ENCODE assay signal across 18 cellular contexts in the genomic region with DNA sequence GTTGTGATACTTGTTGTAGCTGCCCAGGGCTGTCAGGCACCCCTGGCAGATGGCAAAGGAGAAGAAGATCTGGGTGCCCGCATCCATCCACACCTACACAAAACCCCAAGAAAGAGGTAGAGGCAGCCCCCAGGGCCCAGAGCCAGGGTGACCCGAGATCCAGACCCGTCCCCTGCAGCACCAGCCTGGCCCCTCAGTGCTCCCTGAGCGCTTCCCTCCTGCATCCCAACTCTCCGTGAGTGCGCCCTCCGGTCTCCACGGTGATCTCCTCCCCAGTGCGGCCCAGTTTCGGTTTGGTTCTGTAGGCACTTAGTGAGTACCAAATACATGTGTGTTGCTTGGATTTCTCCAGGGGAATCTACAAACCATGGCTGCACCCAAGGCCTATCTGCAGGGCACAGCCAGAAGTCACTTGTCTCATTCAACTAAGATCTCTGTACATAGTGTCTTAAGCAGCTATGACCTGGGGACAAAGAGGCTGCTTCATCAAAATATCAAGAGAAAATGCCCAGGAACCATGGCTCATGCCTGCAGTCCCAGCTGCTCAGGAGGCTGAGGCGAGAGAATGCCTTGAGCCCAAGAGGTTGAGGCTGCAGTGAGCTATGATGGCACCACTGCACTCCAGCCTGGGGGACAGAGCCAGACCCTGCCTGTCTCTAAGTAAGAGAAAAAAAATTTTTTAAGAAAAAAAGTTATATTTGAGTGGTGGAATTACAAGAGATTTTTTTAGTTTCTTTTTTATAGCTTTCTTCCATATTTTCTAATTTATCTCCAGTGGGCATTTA. TPM values are rescaled to one million over a fixed set of nuclear protein-coding genes. Genes with fewer than 3 reads are reported as not detected.
A peak's percentile ranks its signal among the peaks of the same experiment; 100 is the strongest.
DNase-seq lines count a peak whose midpoint lies in the region; ATAC-seq, FAIRE-seq and TF ChIP-seq lines count a peak whose summit lies in the region.
"Had no signal": no experiment of that assay in that cellular context is flagged by ENCODE, and none has a peak within 500 bp of the region (broad histone marks: within the 10 kb centered on the region; RNA-seq: fewer than 3 reads in every experiment).

No MANE protein-coding gene starts in this region.

- H3K36me3 ChIP-seq in right lobe of liver: peaks cover 0 to 87% (median 16%) of the 10 kb centered on the region in 4 donors
- H3K36me3 ChIP-seq in HepG2 (replicated peaks in 1 of 2; ENCODE audit: control insufficient read depth in 1 of 2, insufficient read depth in 2 of 2, low read length in 2 of 2): no peaks in the 10 kb centered on the region
- H3K36me3 ChIP-seq in H1 (ENCODE audit: control insufficient read depth in 2 of 4, insufficient read depth in 4 of 4, low read length in 3 of 4): no peaks in the 10 kb centered on the region
- H3K36me3 ChIP-seq: BLaER1 had no signal

- no peaks in the 10 kb centered on the region for H3K79me2 ChIP-seq in HepG2 (ENCODE audit: insufficient read depth, low read length)
- H3K79me2 ChIP-seq in H1 (ENCODE audit: control insufficient read depth in 1 of 2, insufficient read depth in 2 of 2, low read length in 2 of 2): no peaks in the 10 kb centered on the region

- 100% methylated on average over 1 of the region's 11 CpGs for WGBS in right lobe of liver (ENCODE audit: insufficient coverage, low coverage, low lambda C conversion rate, missing lambda C conversion rate)
- WGBS in HepG2 (ENCODE audit: low lambda C conversion rate): 85% methylated on average over 11 of the region's 11 CpGs
- 78% methylated on average over 11 of the region's 11 CpGs; no CpG with 5 or more reads in 1 of the 2 experiments for WGBS in H1 (ENCODE audit: extremely low coverage in 1 of 2, insufficient coverage in 1 of 2, insufficient read length in 1 of 2, insufficient replicate concordance in 2 of 2, low coverage in 1 of 2, low lambda C conversion rate in 2 of 2, missing lambda C conversion rate in 1 of 2), 2 experiments

- no peak overlapping the region for H3K56ac ChIP-seq in H1 (replicated peaks; ENCODE audit: insufficient read length, low read depth, low read length)

- H2BK15ac ChIP-seq in H1 (ENCODE audit: low read length): no peak overlapping the region

- in situ Hi-C loops in HepG2 (cut with HindIII; ENCODE audit: extremely low pct_ligation_motif_present, low pct_unique_long_range_greater_than_20kb): no loop called here

- H3K27me3 Mint-ChIP-seq in stimulated activated naive B cell treated with anti-CD40 and anti-IgM and Interleukin-4, amounts not matched to agents 10 μg/mL and 1 μg/mL and 100 μg/mL, for 72 hours: peaks cover 17 to 44% of the 10 kb centered on the region in 2 donors
- H3K27me3 Mint-ChIP-seq in activated T-cell treated with anti-CD3 and anti-CD28 coated beads, Interleukin-2, amount 50 U/mL, for 24 hours: peaks cover 35% of the 10 kb centered on the region

- H3K36me3 Mint-ChIP-seq in stimulated activated naive B cell treated with anti-CD40 and anti-IgM and Interleukin-4, amounts not matched to agents 10 μg/mL and 1 μg/mL and 100 μg/mL, for 72 hours: no peaks in the 10 kb centered on the region
- no peaks in the 10 kb centered on the region for H3K36me3 Mint-ChIP-seq in activated T-cell treated with anti-CD3 and anti-CD28 coated beads, Interleukin-2, amount 50 U/mL, for 24 hours (ENCODE audit: low read depth)
- H3K36me3 Mint-ChIP-seq: CD8-positive, alpha-beta memory T cell; IgD-negative memory B cell had no signal

- DNase-seq in right lobe of liver: peak in 2 of 3 donors; percentile 9 to 44
- DNase-seq in HepG2 (ENCODE audit: low spot score): no peak
- DNase-seq in H1 (ENCODE audit: low read depth in 1 of 2, low spot score in 2 of 2): no peak
- DNase-seq in stimulated activated naive B cell treated with anti-CD40 and anti-IgM and Interleukin-4, amounts not matched to agents 10 μg/mL and 1 μg/mL and 100 μg/mL, for 72 hours: no peak
- no peak for DNase-seq in NK-92 treated with Interleukin-12 subunit alpha and Interleukin-12 subunit beta, amount 100 ng/mL, for 24 hours (lab: John Stamatoyannopoulos, UW)
- no peak for DNase-seq in activated T-cell treated with anti-CD3 and anti-CD28 coated beads, Interleukin-2, amount 50 U/mL, for 24 hours
- DNase-seq: 8988T; AML-193; Caco-2; CD8-positive, alpha-beta memory T cell; GF-D8; GM23248; H7 had no signal

- no peak overlapping the region for H3K9ac ChIP-seq in HepG2 (ENCODE audit: insufficient read depth, low read depth, low read length)
- no peak overlapping the region for H3K9ac ChIP-seq in H1 (replicated peaks in 1 of 4; ENCODE audit: extremely low read depth in 1 of 4, low read depth in 3 of 4, low read length in 3 of 4)
- H3K9ac ChIP-seq: BLaER1, GM23248 had no signal

- H3K23ac ChIP-seq in H1 (ENCODE audit: insufficient read length): no peak overlapping the region

- H3K18ac ChIP-seq in H1 (ENCODE audit: extremely low read depth, low read length): no peak overlapping the region

- H3K4me1 Mint-ChIP-seq in stimulated activated naive B cell treated with anti-CD40 and anti-IgM and Interleukin-4, amounts not matched to agents 10 μg/mL and 1 μg/mL and 100 μg/mL, for 72 hours: no peaks in the 10 kb centered on the region
- H3K4me1 Mint-ChIP-seq in activated T-cell treated with anti-CD3 and anti-CD28 coated beads, Interleukin-2, amount 50 U/mL, for 24 hours (ENCODE audit: low read depth): peaks cover 2% of the 10 kb centered on the region

- peak overlapping the region; percentile 10 for H3K27ac Mint-ChIP-seq in stimulated activated naive B cell treated with anti-CD40 and anti-IgM and Interleukin-4, amounts not matched to agents 10 μg/mL and 1 μg/mL and 100 μg/mL, for 72 hours
- no peak overlapping the region for H3K27ac Mint-ChIP-seq in activated T-cell treated with anti-CD3 and anti-CD28 coated beads, Interleukin-2, amount 50 U/mL, for 24 hours
- H3K27ac Mint-ChIP-seq: IgD-negative memory B cell had no signal

- no peak overlapping the region for H3K4me3 Mint-ChIP-seq in stimulated activated naive B cell treated with anti-CD40 and anti-IgM and Interleukin-4, amounts not matched to agents 10 μg/mL and 1 μg/mL and 100 μg/mL, for 72 hours
- H3K4me3 Mint-ChIP-seq in activated T-cell treated with anti-CD3 and anti-CD28 coated beads, Interleukin-2, amount 50 U/mL, for 24 hours: no peak overlapping the region
- H3K4me3 Mint-ChIP-seq: CD8-positive, alpha-beta memory T cell had no signal

- H4K5ac ChIP-seq in H1 (ENCODE audit: insufficient read length, low read depth, low read length): no peak overlapping the region

- TF ChIP-seq RAD21 in HepG2 (CRISPR knock-in tag; IDR thresholded peaks at IDR 0.05): no peak
- TF ChIP-seq RAD21 in H1 (IDR thresholded peaks at IDR 0.05 in 1 of 2, conservative IDR thresholded peaks at IDR 0.05 in 1 of 2; ENCODE audit: low read depth in 2 of 2, low read length in 2 of 2): no peak

- peaks cover 5 to 6% of the 10 kb centered on the region in 2 donors for H3K9me3 Mint-ChIP-seq in stimulated activated naive B cell treated with anti-CD40 and anti-IgM and Interleukin-4, amounts not matched to agents 10 μg/mL and 1 μg/mL and 100 μg/mL, for 72 hours
- no peaks in the 10 kb centered on the region for H3K9me3 Mint-ChIP-seq in activated T-cell treated with anti-CD3 and anti-CD28 coated beads, Interleukin-2, amount 50 U/mL, for 24 hours
- H3K9me3 Mint-ChIP-seq: CD8-positive, alpha-beta memory T cell had no signal

- no peak for TF ChIP-seq EP300 in HepG2 (IDR thresholded peaks at IDR 0.05; ENCODE audit: low read depth in 2 of 2, low read length in 2 of 2)
- TF ChIP-seq EP300 in HepG2 (CRISPR knock-in tag; IDR thresholded peaks at IDR 0.05; ENCODE audit: borderline replicate concordance): no peak
- TF ChIP-seq EP300 in H1 (IDR thresholded peaks at IDR 0.05; ENCODE audit: borderline replicate concordance in 1 of 2, low read depth in 2 of 2, low read length in 2 of 2): no peak

- H2AFZ ChIP-seq in HepG2 (ENCODE audit: low read length) (no peak overlapping the region), H1 (ENCODE audit: low read length) (no peak overlapping the region)
- H2AFZ ChIP-seq: GM23248 had no signal

- BruUV-seq in HepG2 (replicated peaks; lab: Mats Ljungman, UMichigan): no TSS peak

- POLR2A ChIA-PET in HepG2 (lab: Yijun Ruan, JAX): interaction anchor here (0.9 kb wide), 1 partner anchor 15 kb away, joined by 4 read pairs; no protein-coding TSS in a partner anchor
- POLR2A ChIA-PET in H1 (lab: Charles Lee; ENCODE audit: partially characterized antibody): interaction anchor here (1.3 to 1.8 kb wide), 2 partner anchors 15 to 19 kb away, joined by 4 to 5 read pairs; no protein-coding TSS in a partner anchor

- H2AK5ac ChIP-seq in H1 (ENCODE audit: low read depth, low read length): 0 out of 2 replicates have a peak overlapping the region, but pooled peaks have one; percentile 20

- CTCF ChIA-PET in HepG2 (lab: Yijun Ruan, JAX; ENCODE audit: low intra/inter-chr PET ratio, low total read pairs): no interaction called here
- CTCF ChIA-PET in H1 (lab: Charles Lee; ENCODE audit: partially characterized antibody): interaction anchor here (0.7 to 7.3 kb wide), 10 partner anchors 9 to 400 kb away, joined by 3 to 74 read pairs (median 4); no protein-coding TSS in a partner anchor

- no peak overlapping the region for H4K8ac ChIP-seq in H1 (ENCODE audit: extremely low read depth, insufficient read depth, low read length)

- H3K27me3 ChIP-seq in right lobe of liver (no peaks in the 10 kb centered on the region), HepG2 (ENCODE audit: control insufficient read depth in 1 of 2, insufficient read depth in 2 of 2, low read length in 2 of 2) (no peaks in the 10 kb centered on the region; a peak in 1 of 5 replicates), H1 (replicated peaks in 1 of 4; ENCODE audit: control insufficient read depth in 3 of 4, extremely low read depth in 1 of 4, insufficient read depth in 3 of 4, low read length in 3 of 4) (peaks cover 2 to 21% (median 15%) of the 10 kb centered on the region in 4 experiments)
- H3K27me3 ChIP-seq: BLaER1 had no signal

- H3K4me1 ChIP-seq in right lobe of liver (no peaks in the 10 kb centered on the region), HepG2 (ENCODE audit: insufficient read depth, low read length) (no peaks in the 10 kb centered on the region), H1 (replicated peaks in 1 of 4; ENCODE audit: control insufficient read depth in 3 of 4, insufficient read depth in 4 of 4, low read length in 3 of 4) (peaks cover 2 to 9% (median 7%) of the 10 kb centered on the region in 4 experiments; a peak in 3 of 7 replicates)

- no peak overlapping the region for H2BK120ac ChIP-seq in H1 (replicated peaks; ENCODE audit: low read depth, low read length)

- ATAC-seq in right lobe of liver (no peak), HepG2 (no peak), HG02973 (IDR thresholded peaks at IDR 0.05; ENCODE audit: unreplicated experiment) (no peak)
- ATAC-seq in stimulated activated naive B cell treated with anti-CD40 and anti-IgM and Interleukin-4, amounts not matched to agents 10 μg/mL and 1 μg/mL and 100 μg/mL, for 72 hours (replicated peaks): no peak

- no peak overlapping the region for H3K4me3 ChIP-seq in right lobe of liver
- H3K4me3 ChIP-seq in HepG2 (replicated peaks in 1 of 3; ENCODE audit: insufficient read depth in 1 of 3, low read depth in 2 of 3, low read length in 3 of 3): no peak overlapping the region
- H3K4me3 ChIP-seq in H1 (ENCODE audit: extremely low read depth in 1 of 4, insufficient read depth in 2 of 4, low read depth in 3 of 4, low read length in 4 of 4): no peak overlapping the region
- H3K4me3 ChIP-seq: BLaER1, GM23248 had no signal

- H3K4me2 ChIP-seq in HepG2 (ENCODE audit: low read depth, low read length): no peak overlapping the region
- H3K4me2 ChIP-seq in H1 (ENCODE audit: insufficient read depth in 1 of 2, low read depth in 2 of 2, low read length in 2 of 2): no peak overlapping the region

- H2BK20ac ChIP-seq in H1 (ENCODE audit: low read length): no peak overlapping the region

- H2BK5ac ChIP-seq in H1 (ENCODE audit: low read depth, low read length): no peak overlapping the region

- FAIRE-seq in HepG2 (lab: Jason Lieb, UNC) (no peak), H1 (lab: Jason Lieb, UNC) (no peak)
- FAIRE-seq: GM18507 had no signal

- H3K79me1 ChIP-seq in H1 (ENCODE audit: low read depth, low read length): no peaks in the 10 kb centered on the region

- H3K9me3 ChIP-seq in right lobe of liver (no peaks in the 10 kb centered on the region), HepG2 (ENCODE audit: low read length) (no peaks in the 10 kb centered on the region), H1 (ENCODE audit: insufficient read depth in 2 of 2, low read depth in 1 of 2, low read length in 1 of 2) (no peaks in the 10 kb centered on the region)
- H3K9me3 ChIP-seq: BLaER1, Caco-2 had no signal

- intact Hi-C loops in right lobe of liver (cut with DNase I): no loop called here
- intact Hi-C loops in HepG2 (cut with micrococcal nuclease; ENCODE audit: unreplicated experiment): no loop called here

- H4K20me1 ChIP-seq in HepG2 (ENCODE audit: insufficient read depth, low read length) (no peaks in the 10 kb centered on the region), H1 (replicated peaks in 1 of 2; ENCODE audit: control insufficient read depth in 1 of 2, insufficient read depth in 2 of 2, low read length in 2 of 2) (peaks cover 0 to 2% of the 10 kb centered on the region in 2 experiments)
- H4K20me1 ChIP-seq: BLaER1 had no signal

- no peak overlapping the region for H2BK12ac ChIP-seq in H1 (ENCODE audit: low read depth, low read length)

- H4K91ac ChIP-seq in H1 (replicated peaks; ENCODE audit: insufficient read length, low read length): no peak overlapping the region

- TF ChIP-seq POLR2A in right lobe of liver (IDR thresholded peaks at IDR 0.05): no peak
- no peak for TF ChIP-seq POLR2A in HepG2 (IDR thresholded peaks at IDR 0.05; ENCODE audit: insufficient read depth in 1 of 2, low read depth in 2 of 2, low read length in 2 of 2)
- no peak for TF ChIP-seq POLR2A in H1 (IDR thresholded peaks at IDR 0.05; ENCODE audit: control extremely low read depth in 1 of 2, low read depth in 2 of 2, low read length in 2 of 2)

- H3K4ac ChIP-seq in H1 (replicated peaks; ENCODE audit: insufficient read length, low read depth, low read length): no peak overlapping the region

- H3K14ac ChIP-seq in H1 (ENCODE audit: insufficient read length): no peak overlapping the region

- H3K27ac ChIP-seq in right lobe of liver (no peak overlapping the region), HepG2 (ENCODE audit: extremely low read length, insufficient read depth, low read length) (no peak overlapping the region), H1 (ENCODE audit: low read depth, low read length) (no peak overlapping the region)
- H3K27ac ChIP-seq: BLaER1, GM23248 had no signal

- H3K23me2 ChIP-seq in H1 (ENCODE audit: low read depth, low read length): peaks cover 2% of the 10 kb centered on the region; the same call in 1 of the 2 replicates

- TF ChIP-seq CTCF in right lobe of liver (IDR thresholded peaks at IDR 0.05) (no peak), HepG2 (CRISPR knock-in tag; IDR thresholded peaks at IDR 0.05) (no peak), H1 (IDR thresholded peaks at IDR 0.05; ENCODE audit: control extremely low read depth in 1 of 3, insufficient read depth in 1 of 3, low read depth in 1 of 3, low read length in 3 of 3) (no peak)

RNA-seq across cellular contexts. Expression of a gene that starts 15.9 kb away (rescaled TPM):
- total RNA-seq in right lobe of liver: 100 to 1,000 TPM in 1 of 6 experiments, 10 to 100 TPM in 4, 1 to 10 TPM in 1; 8.2 to 114 (median 26.5) TPM
- total RNA-seq in HepG2 (2016; rRNA removed; fragmentation: Illumina TruSeq; extraction: Trizol): 9.5 and 18.8 TPM in 2 replicates
- 3.7 and 5.6 TPM in 2 replicates for total RNA-seq in HepG2 (2016; cell fraction: cytosol; rRNA removed; fragmentation: Illumina TruSeq; extraction: Trizol; ENCODE audit: low read depth)
- 10.4 and 17.8 TPM in 2 replicates for total RNA-seq in HepG2 (2016; cell fraction: insoluble cytoplasmic fraction; rRNA removed; fragmentation: Illumina TruSeq; extraction: Trizol)
- total RNA-seq in HepG2 (2016; cell fraction: membrane; rRNA removed; fragmentation: Illumina TruSeq; extraction: Trizol): 7.4 and 8.0 TPM in 2 replicates
- total RNA-seq in HepG2 (2016; cell fraction: nucleus; rRNA removed; fragmentation: Illumina TruSeq; extraction: Trizol): 17.0 and 17.6 TPM in 2 replicates
- polyA plus RNA-seq in HepG2 (2011; rRNA removed): 3.7 and 6.0 TPM in 2 replicates
- polyA plus RNA-seq in HepG2 (2011; cell fraction: cytosol; rRNA removed): 4.4 and 5.0 TPM in 2 replicates
- polyA plus RNA-seq in HepG2 (2011; cell fraction: nucleus; rRNA removed): 10.3 and 12.4 TPM in 2 replicates
- 0.66 and 5.8 TPM in 2 replicates for polyA plus RNA-seq in HepG2 (2012)
- polyA plus RNA-seq in HepG2 (2016; cell fraction: cytosol; fragmentation: Illumina TruSeq; extraction: Trizol; ENCODE audit: low read depth): 2.3 and 2.8 TPM in 2 replicates
- 7.2 and 9.0 TPM in 2 replicates for polyA plus RNA-seq in HepG2 (2016; cell fraction: insoluble cytoplasmic fraction; fragmentation: Illumina TruSeq; extraction: Trizol; ENCODE audit: low read depth)
- 3.9 and 4.9 TPM in 2 replicates for polyA plus RNA-seq in HepG2 (2016; cell fraction: membrane; fragmentation: Illumina TruSeq; extraction: Trizol; ENCODE audit: low read depth)
- polyA plus RNA-seq in HepG2 (2016; cell fraction: nucleus; fragmentation: Illumina TruSeq; extraction: Trizol; ENCODE audit: insufficient read depth, low read depth): 27.1 and 27.7 TPM in 2 replicates
- polyA minus RNA-seq in HepG2 (2011; rRNA and poly(A)+ RNA removed; ENCODE audit: low replicate concordance): 1.2 and 11.3 TPM in 2 replicates
- polyA minus RNA-seq in HepG2 (2011; cell fraction: cytosol; rRNA and poly(A)+ RNA removed): 7.0 and 7.2 TPM in 2 replicates
- 5.8 and 7.1 TPM in 2 replicates for polyA minus RNA-seq in HepG2 (2011; cell fraction: nucleus; rRNA and poly(A)+ RNA removed)
- 0.65 and 1.1 TPM in 2 replicates for total RNA-seq in H1 (2021; fragmentation: NEBNext Ultra II Directional; extraction: Animal tissue kit (Norgen Biotek cat#: 25700))
- 0.63 and 0.70 TPM in 2 replicates for polyA plus RNA-seq in H1 (2011; rRNA removed)
- 0.44 TPM for polyA plus RNA-seq in H1 (2011; cell fraction: cytosol; rRNA removed)
- 1.6 TPM for polyA plus RNA-seq in H1 (2011; cell fraction: nucleus; rRNA removed)
- 0.33 to 1.2 TPM (median 0.91 TPM) in 4 replicates for polyA plus RNA-seq in H1 (2012, experiment 1 of 2)
- 0.56 TPM for polyA plus RNA-seq in H1 (2012, experiment 2 of 2)
- polyA plus RNA-seq in H1 (2013, experiment 1 of 2): 0.36 TPM
- 0.46 TPM for polyA plus RNA-seq in H1 (2013, experiment 2 of 2)
- 1.8 and 3.6 TPM in 2 replicates for polyA minus RNA-seq in H1 (2011; rRNA and poly(A)+ RNA removed)
- polyA minus RNA-seq in H1 (2011; cell fraction: cytosol; rRNA and poly(A)+ RNA removed): not detected
- 1.8 TPM for polyA minus RNA-seq in H1 (2011; cell fraction: nucleus; rRNA and poly(A)+ RNA removed)
- total RNA-seq: GM23248, HT-29 had no signal
- polyA plus RNA-seq: CD8-positive, alpha-beta memory T cell; GM23248; IgD-negative memory B cell had no signal

Comparison
In these comparisons a context has a peak if more than half of its experiments do, and no peak if none do; other contexts are left out.
1. DNase-seq: peak in right lobe of liver (2 of 3); none in HepG2 (single experiment), H1 (0 of 2), stimulated activated naive B cell treated with anti-CD40 and anti-IgM and Interleukin-4, amounts not matched to agents 10 μg/mL and 1 μg/mL and 100 μg/mL, for 72 hours (single experiment), NK-92 treated with Interleukin-12 subunit alpha and Interleukin-12 subunit beta, amount 100 ng/mL, for 24 hours (single experiment) and activated T-cell treated with anti-CD3 and anti-CD28 coated beads, Interleukin-2, amount 50 U/mL, for 24 hours (single experiment).